ENCODE assay signal across 3 cellular contexts in the genomic region with DNA sequence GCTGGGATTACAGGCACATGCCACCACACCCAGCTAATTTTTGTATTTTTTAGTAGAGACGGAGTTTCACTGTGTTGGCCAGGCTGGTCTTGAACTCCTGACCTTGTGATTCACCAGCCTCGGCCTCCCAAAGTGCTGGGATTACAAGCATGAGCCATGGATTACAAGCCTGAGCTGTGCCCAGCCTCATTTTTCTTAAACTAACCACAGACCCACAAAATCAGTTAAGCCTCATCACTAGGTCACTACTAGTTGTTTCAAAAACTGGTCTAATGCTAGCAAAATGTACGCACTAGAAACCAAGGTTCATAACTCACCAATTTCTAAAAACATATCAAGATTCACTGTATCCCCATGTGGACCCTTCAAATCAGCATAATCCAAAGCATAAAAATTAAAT. TPM values are rescaled to one million over a fixed set of nuclear protein-coding genes. Genes with fewer than 3 reads are reported as not detected.
"Had no signal": no experiment of that assay in that cellular context is flagged by ENCODE, and none has a peak within 500 bp of the region (broad histone marks: within the 10 kb centered on the region; RNA-seq: fewer than 3 reads in every experiment).

No MANE protein-coding gene starts in this region.

RNA-seq across cellular contexts. Expression of gene ZNF280B, which starts 17.0 kb away (rescaled TPM):
- total RNA-seq: HT-29 had no signal

RNA-seq across cellular contexts. Expression of gene ZNF280A, which starts 28.5 kb away (rescaled TPM):
- total RNA-seq: GM23338, HT-29 had no signal
- polyA plus RNA-seq: GM23338, IgD-negative memory B cell had no signal
